ENCODE assay signal across 8 cellular contexts in the genomic region with DNA sequence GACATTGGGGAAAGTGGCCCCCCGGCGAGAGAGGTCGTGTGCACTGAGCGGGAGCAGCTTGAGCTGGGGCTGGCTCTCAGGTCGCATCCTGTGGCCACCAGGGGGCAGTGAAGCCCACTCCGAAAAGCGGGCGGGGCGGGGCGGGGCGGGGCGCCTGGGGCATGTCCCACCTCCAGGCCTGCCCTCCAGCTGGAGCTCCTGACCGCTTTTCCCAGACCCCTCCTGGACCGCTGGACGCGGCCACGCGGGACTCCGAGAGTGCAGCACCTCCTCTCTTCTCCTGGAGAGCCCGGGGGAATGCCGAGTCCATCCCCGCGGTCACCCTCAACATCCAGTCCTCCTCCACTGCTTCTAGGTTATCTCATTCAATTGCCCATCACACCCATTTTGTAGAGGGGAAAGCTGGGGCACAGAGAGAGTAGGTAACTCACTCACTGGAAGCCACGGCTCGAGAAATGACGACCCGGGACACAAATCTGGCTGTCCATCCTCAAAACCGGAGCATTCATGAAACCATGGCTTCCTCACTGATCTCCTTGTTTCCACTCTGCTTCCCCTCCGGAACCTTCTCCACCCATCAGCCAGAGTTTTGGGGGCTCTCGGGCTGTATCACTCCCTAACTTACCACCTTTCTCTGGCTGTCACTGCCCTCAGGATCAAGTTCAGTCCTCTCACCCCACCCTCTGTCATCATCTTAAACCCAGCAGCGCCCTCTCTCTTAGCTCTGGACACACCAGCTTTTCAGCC. TPM values are rescaled to one million over a fixed set of nuclear protein-coding genes. Genes with fewer than 3 reads are reported as not detected.
DNase-seq lines count a peak whose midpoint lies in the region; ATAC-seq and TF ChIP-seq lines count a peak whose summit lies in the region.

No MANE protein-coding gene starts in this region.

- peak overlapping the region; percentile 64 for H3K4me3 ChIP-seq in coronary artery

- peak; percentile 34 to 51 for DNase-seq in NCI-H187 (lab: John Stamatoyannopoulos, UW)
- DNase-seq in NCI-H187 treated with DMSO at 0.1 percent for 48 hours (lab: John Stamatoyannopoulos, UW) = no peak
- DNase-seq in NCI-H2227 treated with DMSO at 0.1 percent for 48 hours (lab: John Stamatoyannopoulos, UW) = peak; percentile 72
- DNase-seq in activated CD4-positive, alpha-beta T cell treated with anti-CD3 and anti-CD28 coated beads for 48 hours = peak; percentile 84
- DNase-seq in coronary artery (ENCODE audit: low spot score) = peak; percentile 88
- peak; percentile 84 for DNase-seq in left lobe of liver (ENCODE audit: low spot score)
- peak; percentile 82 to 86 for DNase-seq in stimulated activated CD4-positive, alpha-beta T cell treated with anti-CD3 and anti-CD28 coated beads, Interleukin-2, amount 100 ng/mL, for 24 hours

- H3K27ac ChIP-seq in coronary artery = peak overlapping the region; percentile 68 to 81

- peak; percentile 83 for TF ChIP-seq CTCF in coronary artery (IDR thresholded peaks at IDR 0.05)

- ATAC-seq in HG03064 (IDR thresholded peaks at IDR 0.05; ENCODE audit: low read depth, unreplicated experiment) (peak; percentile 64), left lobe of liver (peak; percentile 74)

RNA-seq across cellular contexts. Expression of a gene that starts 24.1 kb away (rescaled TPM):
- total RNA-seq in left lobe of liver = not detected

RNA-seq across cellular contexts. Expression of a gene that starts 56.7 kb away (rescaled TPM):
- total RNA-seq in left lobe of liver = 37.2 TPM
